Comparison of ENCODE assay signal across 15 cellular contexts in genomic region chr13:52945348-52945747, GRCh38.
DNase-seq lines count a peak whose midpoint lies in the region; ATAC-seq and TF ChIP-seq lines count a peak whose summit lies in the region.
"Had no signal": no experiment of that assay in that cellular context is flagged by ENCODE, and none has a peak within 500 bp of the region (broad histone marks: within the 10 kb centered on the region; RNA-seq: fewer than 3 reads in every experiment).

No MANE protein-coding gene starts in this region.

- no peak for TF ChIP-seq CTCF in neutrophil (IDR thresholded peaks at IDR 0.05)

- peak; percentile 34 for ATAC-seq in left lobe of liver
- ATAC-seq in GM18511 (IDR thresholded peaks at IDR 0.05; ENCODE audit: unreplicated experiment), result no peak
- ATAC-seq in GM18867 (IDR thresholded peaks at IDR 0.05; ENCODE audit: unreplicated experiment), result no peak
- ATAC-seq: GM12878, GM23338 had no signal

- H3K27me3 ChIP-seq in neutrophil, result peaks cover under 1% of the 10 kb centered on the region
- H3K27me3 ChIP-seq: BLaER1 treated with 17β-estradiol and CSF1 and Interleukin-3, amounts not matched to agents 10 nM and 100 nM had no signal

- DNase-seq in SKM-1 treated with dmso at 0.1 percent for 144 hours (lab: John Stamatoyannopoulos, UW; ENCODE audit: unreplicated experiment), result peak; percentile 47
- DNase-seq in SKM-1 (lab: John Stamatoyannopoulos, UW; ENCODE audit: unreplicated experiment), result no peak
- DNase-seq in left lobe of liver (ENCODE audit: low spot score), result no peak
- no peak for DNase-seq in KG1 (lab: John Stamatoyannopoulos, UW)
- DNase-seq: 8988T; CD4-positive, alpha-beta T cell; DMS79; H7; IMR-90 had no signal

- peaks cover 70 to 71% of the 10 kb centered on the region in 2 experiments for H3K4me1 ChIP-seq in neutrophil (ENCODE audit: control insufficient read depth in 1 of 2, insufficient read depth in 1 of 2, low read depth in 1 of 2, low read length in 1 of 2)

- H3K36me3 ChIP-seq in neutrophil, result no peaks in the 10 kb centered on the region
- H3K36me3 ChIP-seq: BLaER1 treated with 17β-estradiol and CSF1 and Interleukin-3, amounts not matched to agents 10 nM and 100 nM had no signal

- no peaks in the 10 kb centered on the region for H3K9me3 ChIP-seq in neutrophil
- H3K9me3 ChIP-seq: BLaER1 treated with 17β-estradiol and CSF1 and Interleukin-3, amounts not matched to agents 10 nM and 100 nM had no signal

- peak overlapping the region; percentile 80 for H3K27ac ChIP-seq in neutrophil

- no peak overlapping the region for H3K4me3 ChIP-seq in neutrophil (ENCODE audit: low read depth in 1 of 2, low read length in 1 of 2)
- H3K4me3 ChIP-seq: BLaER1 treated with 17β-estradiol and CSF1 and Interleukin-3, amounts not matched to agents 10 nM and 100 nM; GM12878; GM23338 had no signal
